Comparison of ENCODE assay signal across 13 cellular contexts in the genomic region with DNA sequence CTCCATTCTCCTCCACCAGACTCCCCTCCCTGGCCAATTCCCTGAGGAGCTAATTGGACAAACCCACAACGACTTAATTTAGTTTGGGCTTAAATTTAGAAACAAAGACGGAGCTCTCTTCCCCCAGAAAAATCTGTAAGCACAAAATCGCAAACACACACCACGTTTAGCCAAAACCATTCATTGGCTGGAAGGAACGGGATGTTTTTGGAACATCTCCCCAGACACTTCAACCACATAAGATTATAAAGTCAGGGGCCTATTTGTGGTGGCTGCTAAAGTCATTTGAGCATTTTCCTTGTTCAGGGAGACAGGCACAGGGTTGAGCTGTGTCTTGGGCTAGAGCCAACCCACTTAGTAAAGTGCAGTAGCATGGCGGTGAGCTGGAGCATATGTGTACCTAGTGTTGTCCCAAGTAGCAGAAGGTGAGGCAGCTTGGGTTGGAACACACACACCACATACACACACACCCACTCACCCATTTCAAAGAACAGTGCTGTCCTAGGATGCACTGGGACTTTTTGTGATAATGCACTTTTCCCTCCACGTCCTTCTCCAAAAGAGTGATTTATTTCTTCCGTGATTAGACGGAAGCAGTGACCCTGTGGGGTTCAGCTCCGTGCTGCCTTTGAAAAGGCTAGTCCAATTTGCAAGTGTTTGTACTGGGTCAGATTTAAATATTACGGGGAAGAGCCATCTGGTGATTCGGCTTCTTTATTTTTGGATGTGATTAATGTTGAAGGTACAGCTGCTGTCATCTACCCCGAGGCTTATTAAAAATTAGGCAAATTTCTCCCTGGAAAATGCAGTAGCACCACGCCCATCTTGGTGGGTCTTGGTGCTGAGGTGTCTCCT. TPM values are rescaled to one million over a fixed set of nuclear protein-coding genes. Genes with fewer than 3 reads are reported as not detected.
A peak's percentile ranks its signal among the peaks of the same experiment; 100 is the strongest.
DNase-seq lines count a peak whose midpoint lies in the region; ATAC-seq and TF ChIP-seq lines count a peak whose summit lies in the region.
"Had no signal": no experiment of that assay in that cellular context is flagged by ENCODE, and none has a peak within 500 bp of the region (broad histone marks: within the 10 kb centered on the region; RNA-seq: fewer than 3 reads in every experiment).

No MANE protein-coding gene starts in this region.

- H3K27me3 Mint-ChIP-seq in T-helper 17 cell: peaks cover 13% of the 10 kb centered on the region

- H3K4me3 Mint-ChIP-seq in T-helper 17 cell: no peak overlapping the region

- H3K27me3 ChIP-seq in tibial artery: no peaks in the 10 kb centered on the region

- no peak overlapping the region for H3K27ac ChIP-seq in tibial artery

- H3K36me3 Mint-ChIP-seq in T-helper 17 cell (ENCODE audit: low read depth): no peaks in the 10 kb centered on the region

- peaks cover 0 to 29% (median 19%) of the 10 kb centered on the region in 4 donors for H3K4me1 ChIP-seq in tibial artery
- H3K4me1 ChIP-seq: psoas muscle had no signal

- DNase-seq in M059J (ENCODE audit: low read depth): peak; percentile 36
- DNase-seq in astrocyte of the cerebellum (ENCODE audit: low read depth): peak; percentile 53
- no peak for DNase-seq in left ventricle myocardium superior
- peak; percentile 55 for DNase-seq in stromal cell of bone marrow (ENCODE audit: low read depth)
- DNase-seq in tibial artery: no peak
- DNase-seq in activated gamma-delta T cell (lab: John Stamatoyannopoulos, UW): no peak
- no peak for DNase-seq in T-helper 17 cell
- DNase-seq: activated CD4-positive, CD25-positive, alpha-beta regulatory T cell; amniotic stem cell; mesendoderm; NCI-H774; psoas muscle had no signal

- H3K9me3 ChIP-seq in tibial artery (no peaks in the 10 kb centered on the region), T-helper 17 cell (ENCODE audit: control insufficient read depth, low read length, poor library complexity, severe bottlenecking) (no peaks in the 10 kb centered on the region)
- H3K9me3 ChIP-seq: psoas muscle had no signal

- in situ Hi-C loops in astrocyte of the cerebellum (cut with HindIII; ENCODE audit: low sequenced_read_pairs): no loop called here

- TF ChIP-seq CTCF in astrocyte of the cerebellum (IDR thresholded peaks at IDR 0.05; ENCODE audit: low read depth, low read length, missing control alignments) (no peak), tibial artery (IDR thresholded peaks at IDR 0.05) (no peak)

- no peak overlapping the region for H3K27ac Mint-ChIP-seq in T-helper 17 cell

- peaks cover 9 to 15% (median 11%) of the 10 kb centered on the region in 3 donors for H3K36me3 ChIP-seq in tibial artery

- ATAC-seq in left ventricle myocardium superior (peak; percentile 75), T-helper 17 cell (no peak)
- ATAC-seq: psoas muscle, SK-N-SH treated with all-trans-retinoic acid at 6 μM for 48 hours had no signal

- H3K4me1 Mint-ChIP-seq in T-helper 17 cell: peaks cover 3% of the 10 kb centered on the region

- no peak overlapping the region for H3K4me3 ChIP-seq in astrocyte of the cerebellum (ENCODE audit: low read depth, low read length)
- no peak overlapping the region for H3K4me3 ChIP-seq in tibial artery
- H3K4me3 ChIP-seq: psoas muscle had no signal

- intact Hi-C loops in left ventricle myocardium superior (cut with micrococcal nuclease) (no loop called here), tibial artery (cut with DNase I; ENCODE audit: low total_unique reads) (loop anchor here (10.0 kb wide), 1 partner anchor 201 kb away; a partner anchor contains a TSS)

RNA-seq across cellular contexts. Expression of a gene that starts 32.2 kb away (rescaled TPM):
- 74.9 and 104 TPM in 2 replicates for total RNA-seq in M059J (2014; rRNA removed; shearing (Covaris generic))
- total RNA-seq in left ventricle myocardium superior: 66.2 TPM
- 10 to 100 TPM; 48.8 to 62.9 TPM for total RNA-seq in T-helper 17 cell

Comparison
In these comparisons a context has a peak if more than half of its experiments do, and no peak if none do; other contexts are left out.
1. DNase-seq: peak in M059J (single experiment), astrocyte of the cerebellum (single experiment) and stromal cell of bone marrow (single experiment); none in left ventricle myocardium superior (single experiment), tibial artery (0 of 2), activated gamma-delta T cell (single experiment) and T-helper 17 cell (0 of 3).